Comparison of ENCODE assay signal across 1 cellular context in the genomic region with DNA sequence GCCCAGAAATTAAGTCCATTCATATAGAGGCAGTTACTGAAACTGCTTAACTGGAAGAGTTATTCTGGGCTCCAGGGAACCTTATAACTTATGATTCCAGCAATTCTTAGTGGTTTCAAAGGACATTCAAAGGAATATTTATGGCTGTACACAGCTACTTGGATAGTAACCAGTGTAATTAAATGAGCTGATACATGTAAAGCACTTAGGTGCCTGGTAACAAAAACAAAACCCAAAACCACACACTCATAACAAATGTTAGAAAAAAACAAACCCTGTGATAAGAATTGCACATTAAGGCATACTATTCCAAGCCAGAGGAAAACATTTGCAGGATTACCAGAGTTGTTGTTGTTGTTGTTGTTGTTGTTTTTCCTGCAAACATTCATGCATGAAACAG.
A peak's percentile ranks its signal among the peaks of the same experiment; 100 is the strongest.
TF ChIP-seq lines count a peak whose summit lies in the region.

No MANE protein-coding gene starts in this region.

TF ChIP-seq in HEK293, 187 proteins besides CTCF, POLR2A, EP300 and RAD21 (continued from another document):
- TF ChIP-seq, protein P1, sequence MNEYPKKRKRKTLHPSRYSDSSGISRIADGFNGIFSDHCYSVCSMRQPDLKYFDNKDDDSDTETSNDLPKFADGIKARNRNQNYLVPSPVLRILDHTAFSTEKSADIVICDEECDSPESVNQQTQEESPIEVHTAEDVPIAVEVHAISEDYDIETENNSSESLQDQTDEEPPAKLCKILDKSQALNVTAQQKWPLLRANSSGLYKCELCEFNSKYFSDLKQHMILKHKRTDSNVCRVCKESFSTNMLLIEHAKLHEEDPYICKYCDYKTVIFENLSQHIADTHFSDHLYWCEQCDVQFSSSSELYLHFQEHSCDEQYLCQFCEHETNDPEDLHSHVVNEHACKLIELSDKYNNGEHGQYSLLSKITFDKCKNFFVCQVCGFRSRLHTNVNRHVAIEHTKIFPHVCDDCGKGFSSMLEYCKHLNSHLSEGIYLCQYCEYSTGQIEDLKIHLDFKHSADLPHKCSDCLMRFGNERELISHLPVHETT (tag by site-specific recombination; IDR thresholded peaks at IDR 0.05), result peak; percentile 31; the same call in 1 of the 2 replicates
- TF ChIP-seq ZFP69B (tag by site-specific recombination; IDR thresholded peaks at IDR 0.05) (0 out of 2 replicates have a peak, but pooled peaks have one; percentile 39), IKZF3 (tag by site-specific recombination; IDR thresholded peaks at IDR 0.05) (peak; percentile 44; the same call in 1 of the 2 replicates), ZNF596 (tag by site-specific recombination; IDR thresholded peaks at IDR 0.05) (no peak), ZNF16 (tag by site-specific recombination; IDR thresholded peaks at IDR 0.05; ENCODE audit: low read depth) (no peak), ZNF747 (tag by site-specific recombination; IDR thresholded peaks at IDR 0.05) (no peak), GLIS2 (tag by site-specific recombination; IDR thresholded peaks at IDR 0.05) (no peak)
- TF ChIP-seq, protein P2, sequence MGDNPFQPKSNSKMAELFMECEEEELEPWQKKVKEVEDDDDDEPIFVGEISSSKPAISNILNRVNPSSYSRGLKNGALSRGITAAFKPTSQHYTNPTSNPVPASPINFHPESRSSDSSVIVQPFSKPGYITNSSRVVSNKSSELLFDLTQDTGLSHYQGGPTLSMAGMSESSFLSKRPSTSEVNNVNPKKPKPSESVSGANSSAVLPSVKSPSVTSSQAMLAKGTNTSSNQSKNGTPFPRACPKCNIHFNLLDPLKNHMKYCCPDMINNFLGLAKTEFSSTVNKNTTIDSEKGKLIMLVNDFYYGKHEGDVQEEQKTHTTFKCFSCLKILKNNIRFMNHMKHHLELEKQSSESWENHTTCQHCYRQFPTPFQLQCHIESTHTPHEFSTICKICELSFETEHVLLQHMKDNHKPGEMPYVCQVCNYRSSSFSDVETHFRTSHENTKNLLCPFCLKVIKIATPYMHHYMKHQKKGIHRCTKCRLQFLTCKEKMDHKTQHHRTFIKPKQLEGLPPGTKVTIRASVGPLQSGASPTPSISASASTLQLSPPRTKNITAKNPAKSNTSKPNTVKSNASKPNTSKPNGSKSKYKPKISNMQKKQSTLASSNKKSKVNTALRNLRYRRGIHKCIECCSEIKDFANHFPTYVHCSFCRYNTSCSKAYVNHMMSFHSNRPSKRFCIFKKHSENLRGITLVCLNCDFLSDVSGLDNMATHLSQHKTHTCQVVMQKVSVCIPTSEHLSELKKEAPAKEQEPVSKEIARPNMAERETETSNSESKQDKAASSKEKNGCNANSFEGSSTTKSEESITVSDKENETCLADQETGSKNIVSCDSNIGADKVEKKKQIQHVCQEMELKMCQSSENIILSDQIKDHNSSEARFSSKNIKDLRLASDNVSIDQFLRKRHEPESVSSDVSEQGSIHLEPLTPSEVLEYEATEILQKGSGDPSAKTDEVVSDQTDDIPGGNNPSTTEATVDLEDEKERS (tag by site-specific recombination; IDR thresholded peaks at IDR 0.05), result no peak
TF ChIP-seq in HEK293: peak in this region for 50.
